15 cellular contexts compared by ENCODE assay signal in genomic region chr1:91765880-91766443, GRCh38.
"Had no signal": no experiment of that assay in that cellular context is flagged by ENCODE, and none has a peak within 500 bp of the region (broad histone marks: within the 10 kb centered on the region; RNA-seq: fewer than 3 reads in every experiment).

No MANE protein-coding gene starts in this region.

- H3K27me3 ChIP-seq: suprapubic skin, upper lobe of left lung had no signal

- FAIRE-seq: astrocyte, islet of Langerhans had no signal

- ATAC-seq: mucosa of descending colon; stimulated activated naive CD8-positive, alpha-beta T cell treated with anti-CD3 and anti-CD28 coated beads, Interleukin-15, Interleukin-2, amounts not matched to agents 100 U/mL and 50 U/mL, for 24 hours; T-helper 17 cell had no signal

- H3K9me3 ChIP-seq: mucosa of descending colon, suprapubic skin, upper lobe of left lung had no signal

- H3K4me3 ChIP-seq: mucosa of descending colon, suprapubic skin, upper lobe of left lung had no signal

- DNase-seq: activated CD4-positive, alpha-beta memory T cell treated with anti-CD3 and anti-CD28 coated beads, Interleukin-2, amount 10 ng/mL, durations not matched to agents 7 days and 5 days; activated gamma-delta T cell; activated naive CD8-positive, alpha-beta T cell treated with anti-CD3 and anti-CD28 coated beads, Interleukin-2, amount 10 ng/mL, durations not matched to agents 7 days and 5 days; activated T-cell treated with anti-CD3 and anti-CD28 coated beads, Interleukin-2, amount 50 U/mL, for 48 hours; foreskin melanocyte; head of caudate nucleus; mammary epithelial cell; mucosa of descending colon; stimulated activated CD4-positive, alpha-beta T cell treated with anti-CD3 and anti-CD28 coated beads, Interleukin-2, amount 100 ng/mL, for 48 hours; stimulated activated naive CD8-positive, alpha-beta T cell treated with anti-CD3 and anti-CD28 coated beads, Interleukin-15, Interleukin-2, amounts not matched to agents 100 U/mL and 50 U/mL, for 24 hours; T-helper 17 cell; upper lobe of left lung had no signal

- H3K36me3 ChIP-seq: upper lobe of left lung had no signal
